10 cellular contexts compared by ENCODE assay signal in the genomic region with DNA sequence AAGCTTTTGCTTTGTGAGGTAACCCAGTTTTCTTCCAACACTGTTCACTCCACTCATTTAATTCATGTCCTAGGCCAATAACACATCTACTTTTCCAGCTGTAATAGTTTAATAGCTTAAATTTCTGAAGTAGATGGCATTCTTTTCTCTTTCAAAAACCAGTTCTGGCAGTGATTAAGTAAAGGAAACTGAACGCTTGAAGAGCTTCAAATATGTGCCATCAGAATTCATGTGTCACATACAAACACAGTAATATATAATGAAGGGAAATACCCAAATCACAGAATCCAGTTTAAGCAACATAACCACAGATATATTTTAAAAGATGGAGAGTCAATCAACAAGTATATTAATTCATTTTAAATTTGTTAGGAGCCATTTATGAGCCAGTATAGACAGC.
"Had no signal": no experiment of that assay in that cellular context is flagged by ENCODE, and none has a peak within 500 bp of the region (broad histone marks: within the 10 kb centered on the region; RNA-seq: fewer than 3 reads in every experiment).

No MANE protein-coding gene starts in this region.

- H3K27ac Mint-ChIP-seq: GM23338, H9, HFFc6, IgD-negative memory B cell had no signal

- H3K9me3 Mint-ChIP-seq: GM23338, H9, HFFc6, IgD-negative memory B cell had no signal

- H3K4me2 ChIP-seq: GM23338 had no signal

- FAIRE-seq: H1, H54, HepG2 had no signal

- H3K4me3 ChIP-seq: GM23338 had no signal

- H3K4me3 Mint-ChIP-seq: GM23338, H9, HFFc6, IgD-negative memory B cell had no signal

- DNase-seq: H9, HCEC 1CT, HFFc6, KBM-7 had no signal

- H2AFZ ChIP-seq: GM23338 had no signal

- ATAC-seq: GM23338, HepG2 had no signal

- H3K27ac ChIP-seq: HL-60 had no signal
